In genomic region chr21:45477176-45478114, GRCh38 we compare ENCODE assay signal across 10 cellular contexts.
DNase-seq lines count a peak whose midpoint lies in the region; ATAC-seq and TF ChIP-seq lines count a peak whose summit lies in the region.
"Had no signal": no experiment of that assay in that cellular context is flagged by ENCODE, and none has a peak within 500 bp of the region (broad histone marks: within the 10 kb centered on the region; RNA-seq: fewer than 3 reads in every experiment).

No MANE protein-coding gene starts in this region.

- H3K4me3 ChIP-seq in SK-N-SH (ENCODE audit: low read depth in 2 of 2, low read length in 1 of 2): no peak overlapping the region
- peak overlapping the region in 3 of 5 donors; percentile 0 to 36 (median 32) for H3K4me3 ChIP-seq in subcutaneous abdominal adipose tissue (ENCODE audit: low read depth in 1 of 5, low read length in 5 of 5)
- H3K4me3 ChIP-seq: smooth muscle cell had no signal

- H3F3A ChIP-seq in SK-N-SH (replicated peaks; ENCODE audit: insufficient read depth): peaks cover 11% of the 10 kb centered on the region

- TF ChIP-seq CTCF in SK-N-SH (IDR thresholded peaks at IDR 0.05): no peak

- no peak for TF ChIP-seq EP300 in SK-N-SH (IDR thresholded peaks at IDR 0.05; ENCODE audit: borderline replicate concordance in 1 of 2, low read depth in 1 of 2, low read length in 1 of 2)

- H3K27me3 ChIP-seq in SK-N-SH (ENCODE audit: insufficient read depth) (no peaks in the 10 kb centered on the region), layer of hippocampus (ENCODE audit: control insufficient read depth, insufficient read depth, low read length) (no peaks in the 10 kb centered on the region), subcutaneous abdominal adipose tissue (ENCODE audit: control insufficient read depth in 5 of 5, insufficient read depth in 4 of 5, low read length in 5 of 5) (no peaks in the 10 kb centered on the region)

- no peak for TF ChIP-seq RAD21 in SK-N-SH (IDR thresholded peaks at IDR 0.05; ENCODE audit: low read length)

- H3K4me1 Mint-ChIP-seq in activated naive CD8-positive, alpha-beta T cell treated with anti-CD3 and anti-CD28 coated beads for 36 hours: peaks cover 19% of the 10 kb centered on the region

- no peak overlapping the region for H2AFZ ChIP-seq in SK-N-SH (ENCODE audit: low read depth)

- WGBS in SK-N-SH (ENCODE audit: low lambda C conversion rate): 91% methylated on average over 24 of the region's 44 CpGs

- no peak overlapping the region for H3K4me2 ChIP-seq in SK-N-SH
- H3K4me2 ChIP-seq: smooth muscle cell had no signal

- CTCF ChIA-PET in SK-N-SH (lab: Yijun Ruan, JAX): interaction anchor here (0.6 to 2.6 kb wide), 14 partner anchors 8 to 342 kb away, joined by 3 to 21 read pairs (median 6); no protein-coding TSS in a partner anchor

- H3K9ac ChIP-seq in SK-N-SH: no peak overlapping the region
- no peak overlapping the region for H3K9ac ChIP-seq in subcutaneous abdominal adipose tissue (ENCODE audit: low read length in 5 of 5)

- H3K4me1 ChIP-seq in SK-N-SH (ENCODE audit: control insufficient read depth in 1 of 2, insufficient read depth in 2 of 2, low read depth in 1 of 2, low read length in 1 of 2): peaks cover 0 to 7% of the 10 kb centered on the region in 2 experiments; a peak in 1 of 4 replicates
- peaks cover 2 to 29% (median 12%) of the 10 kb centered on the region in 5 donors for H3K4me1 ChIP-seq in subcutaneous abdominal adipose tissue (ENCODE audit: control insufficient read depth in 5 of 5, insufficient read depth in 5 of 5, low read length in 5 of 5)

- POLR2A ChIA-PET in SK-N-SH (lab: Yijun Ruan, JAX): no interaction called here

- H3K27me3 Mint-ChIP-seq in activated naive CD8-positive, alpha-beta T cell treated with anti-CD3 and anti-CD28 coated beads for 36 hours: no peaks in the 10 kb centered on the region

- H3K36me3 Mint-ChIP-seq in activated naive CD8-positive, alpha-beta T cell treated with anti-CD3 and anti-CD28 coated beads for 36 hours: no peaks in the 10 kb centered on the region

- peaks cover 9% of the 10 kb centered on the region for H3K79me2 ChIP-seq in SK-N-SH (ENCODE audit: insufficient read depth)

- no peaks in the 10 kb centered on the region for H3K9me2 ChIP-seq in SK-N-SH

- peaks cover 13% of the 10 kb centered on the region for H4K20me1 ChIP-seq in SK-N-SH (ENCODE audit: insufficient read depth)

- H3K27ac ChIP-seq in SK-N-SH (ENCODE audit: low read depth in 2 of 2, low read length in 1 of 2) (no peak overlapping the region; a peak in 2 of 4 replicates), layer of hippocampus (ENCODE audit: low read depth, low read length) (peak overlapping the region; percentile 57), subcutaneous abdominal adipose tissue (ENCODE audit: low read depth, low read length) (no peak overlapping the region)
- H3K27ac ChIP-seq: 22Rv1 had no signal

- H3K9me3 ChIP-seq in SK-N-SH (no peaks in the 10 kb centered on the region), subcutaneous abdominal adipose tissue (ENCODE audit: control insufficient read depth in 5 of 5, low read length in 5 of 5) (no peaks in the 10 kb centered on the region)

- no peaks in the 10 kb centered on the region for H3K9me3 Mint-ChIP-seq in activated naive CD8-positive, alpha-beta T cell treated with anti-CD3 and anti-CD28 coated beads for 36 hours

- H3K4me3 Mint-ChIP-seq in activated naive CD8-positive, alpha-beta T cell treated with anti-CD3 and anti-CD28 coated beads for 36 hours: peak overlapping the region; percentile 74

- ATAC-seq in SK-N-SH treated with all-trans-retinoic acid at 6 μM for 48 hours (peak; percentile 30), HG03565 (IDR thresholded peaks at IDR 0.05; ENCODE audit: unreplicated experiment) (no peak), HG03108 (IDR thresholded peaks at IDR 0.05; ENCODE audit: unreplicated experiment) (no peak)

- no peak for DNase-seq in SK-N-SH
- no peak for DNase-seq in activated naive CD8-positive, alpha-beta T cell treated with anti-CD3 and anti-CD28 coated beads for 36 hours
- DNase-seq in NCI-H82 (lab: John Stamatoyannopoulos, UW): no peak

- H3K36me3 ChIP-seq in SK-N-SH (replicated peaks in 1 of 2; ENCODE audit: control insufficient read depth in 1 of 2, insufficient read depth in 2 of 2, low read length in 1 of 2): peaks cover 17 to 39% of the 10 kb centered on the region in 2 experiments
- peaks cover 0 to 59% (median 44%) of the 10 kb centered on the region in 5 donors for H3K36me3 ChIP-seq in subcutaneous abdominal adipose tissue (ENCODE audit: control insufficient read depth in 5 of 5, insufficient read depth in 5 of 5, low read length in 5 of 5)

- peak overlapping the region; percentile 93 for H3K27ac Mint-ChIP-seq in activated naive CD8-positive, alpha-beta T cell treated with anti-CD3 and anti-CD28 coated beads for 36 hours

TF ChIP-seq in SK-N-SH treated with all-trans-retinoic acid at 6 μM for 48 hours, 23 proteins besides CTCF, POLR2A, EP300 and RAD21:
- TF ChIP-seq GLIS3 (CRISPR knock-in tag; IDR thresholded peaks at IDR 0.05): no peak
- no peak for TF ChIP-seq ZFP3 (CRISPR knock-in tag; IDR thresholded peaks at IDR 0.05)
- no peak for TF ChIP-seq ZFP30 (CRISPR knock-in tag; IDR thresholded peaks at IDR 0.05)
- TF ChIP-seq CSDC2 (CRISPR knock-in tag; IDR thresholded peaks at IDR 0.05): no peak
- TF ChIP-seq BACH2 (CRISPR knock-in tag; IDR thresholded peaks at IDR 0.05; ENCODE audit: borderline replicate concordance): no peak
- no peak for TF ChIP-seq CREB5 (CRISPR knock-in tag; IDR thresholded peaks at IDR 0.05; ENCODE audit: low read depth)
- no peak for TF ChIP-seq SNAI2 (CRISPR knock-in tag; IDR thresholded peaks at IDR 0.05)
- no peak for TF ChIP-seq ZNF565 (CRISPR knock-in tag; conservative IDR thresholded peaks at IDR 0.05; ENCODE audit: low read depth)
- no peak for TF ChIP-seq CSRNP3 (CRISPR knock-in tag; IDR thresholded peaks at IDR 0.05)

TF ChIP-seq in SK-N-SH, 30 proteins besides CTCF, POLR2A, EP300 and RAD21:
- TF ChIP-seq MAX (IDR thresholded peaks at IDR 0.05; ENCODE audit: low read depth) (no peak), RXRA (IDR thresholded peaks at IDR 0.05; ENCODE audit: borderline replicate concordance, low read depth) (no peak), EZH2phosphoT487 (IDR thresholded peaks at IDR 0.05; ENCODE audit: borderline replicate concordance, low read depth) (no peak)
TF ChIP-seq in SK-N-SH: peak in this region for 0.

Comparison
In these comparisons a context has a peak if more than half of its experiments do, and no peak if none do; other contexts are left out.
1. H3K4me3 ChIP-seq: peak in subcutaneous abdominal adipose tissue (3 of 5); none in SK-N-SH (0 of 2).